In the genomic region with DNA sequence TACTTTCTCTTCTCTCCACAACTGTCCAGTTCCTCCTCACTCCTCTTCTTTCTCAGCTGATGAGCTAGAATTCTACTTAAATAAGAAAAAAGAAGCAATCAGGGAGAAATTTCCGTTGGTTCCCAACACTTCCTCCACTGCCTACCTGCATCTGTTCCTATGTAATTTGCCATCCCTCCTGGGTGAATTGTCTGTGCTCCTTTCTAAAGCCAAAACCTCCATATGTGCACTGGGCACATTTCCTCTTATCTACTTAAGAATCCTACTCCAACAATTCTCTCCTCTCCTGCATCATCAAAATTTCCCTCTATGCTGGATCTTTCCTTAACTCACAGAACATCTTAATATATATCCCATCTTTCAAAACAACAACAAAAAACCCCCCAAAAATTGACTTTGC, we compare ENCODE assay signal across 3 cellular contexts.
TF ChIP-seq lines count a peak whose summit lies in the region.

No MANE protein-coding gene starts in this region.

TF ChIP-seq in liver, 16 proteins besides CTCF, POLR2A, EP300 and RAD21:
- TF ChIP-seq, protein P1, sequence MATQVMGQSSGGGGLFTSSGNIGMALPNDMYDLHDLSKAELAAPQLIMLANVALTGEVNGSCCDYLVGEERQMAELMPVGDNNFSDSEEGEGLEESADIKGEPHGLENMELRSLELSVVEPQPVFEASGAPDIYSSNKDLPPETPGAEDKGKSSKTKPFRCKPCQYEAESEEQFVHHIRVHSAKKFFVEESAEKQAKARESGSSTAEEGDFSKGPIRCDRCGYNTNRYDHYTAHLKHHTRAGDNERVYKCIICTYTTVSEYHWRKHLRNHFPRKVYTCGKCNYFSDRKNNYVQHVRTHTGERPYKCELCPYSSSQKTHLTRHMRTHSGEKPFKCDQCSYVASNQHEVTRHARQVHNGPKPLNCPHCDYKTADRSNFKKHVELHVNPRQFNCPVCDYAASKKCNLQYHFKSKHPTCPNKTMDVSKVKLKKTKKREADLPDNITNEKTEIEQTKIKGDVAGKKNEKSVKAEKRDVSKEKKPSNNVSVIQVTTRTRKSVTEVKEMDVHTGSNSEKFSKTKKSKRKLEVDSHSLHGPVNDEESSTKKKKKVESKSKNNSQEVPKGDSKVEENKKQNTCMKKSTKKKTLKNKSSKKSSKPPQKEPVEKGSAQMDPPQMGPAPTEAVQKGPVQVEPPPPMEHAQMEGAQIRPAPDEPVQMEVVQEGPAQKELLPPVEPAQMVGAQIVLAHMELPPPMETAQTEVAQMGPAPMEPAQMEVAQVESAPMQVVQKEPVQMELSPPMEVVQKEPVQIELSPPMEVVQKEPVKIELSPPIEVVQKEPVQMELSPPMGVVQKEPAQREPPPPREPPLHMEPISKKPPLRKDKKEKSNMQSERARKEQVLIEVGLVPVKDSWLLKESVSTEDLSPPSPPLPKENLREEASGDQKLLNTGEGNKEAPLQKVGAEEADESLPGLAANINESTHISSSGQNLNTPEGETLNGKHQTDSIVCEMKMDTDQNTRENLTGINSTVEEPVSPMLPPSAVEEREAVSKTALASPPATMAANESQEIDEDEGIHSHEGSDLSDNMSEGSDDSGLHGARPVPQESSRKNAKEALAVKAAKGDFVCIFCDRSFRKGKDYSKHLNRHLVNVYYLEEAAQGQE (IDR thresholded peaks at IDR 0.05), result no peak
- TF ChIP-seq TAF1 (conservative IDR thresholded peaks at IDR 0.05) (no peak), RXRA (IDR thresholded peaks at IDR 0.05) (no peak), HNF4G (IDR thresholded peaks at IDR 0.05) (no peak), YY1 (IDR thresholded peaks at IDR 0.05) (no peak), SP1 (IDR thresholded peaks at IDR 0.05) (no peak), FOXA1 (IDR thresholded peaks at IDR 0.05) (no peak), GABPA (IDR thresholded peaks at IDR 0.05 in 1 of 2, conservative IDR thresholded peaks at IDR 0.05 in 1 of 2) (no peak), JUND (IDR thresholded peaks at IDR 0.05) (no peak), EGR1 (IDR thresholded peaks at IDR 0.05; ENCODE audit: low read depth in 2 of 2) (no peak), HNF4A (conservative IDR thresholded peaks at IDR 0.05) (no peak)
- TF ChIP-seq, protein P2, sequence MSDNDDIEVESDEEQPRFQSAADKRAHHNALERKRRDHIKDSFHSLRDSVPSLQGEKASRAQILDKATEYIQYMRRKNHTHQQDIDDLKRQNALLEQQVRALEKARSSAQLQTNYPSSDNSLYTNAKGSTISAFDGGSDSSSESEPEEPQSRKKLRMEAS (IDR thresholded peaks at IDR 0.05), result no peak
- TF ChIP-seq, protein P3, sequence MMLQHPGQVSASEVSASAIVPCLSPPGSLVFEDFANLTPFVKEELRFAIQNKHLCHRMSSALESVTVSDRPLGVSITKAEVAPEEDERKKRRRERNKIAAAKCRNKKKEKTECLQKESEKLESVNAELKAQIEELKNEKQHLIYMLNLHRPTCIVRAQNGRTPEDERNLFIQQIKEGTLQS (IDR thresholded peaks at IDR 0.05), result no peak

TF ChIP-seq in HepG2, 621 proteins besides CTCF, POLR2A, EP300 and RAD21:
- TF ChIP-seq SIN3B (IDR thresholded peaks at IDR 0.05; ENCODE audit: low read length) (no peak), ZNF605 (CRISPR knock-in tag; IDR thresholded peaks at IDR 0.05) (no peak), RBAK (CRISPR knock-in tag; IDR thresholded peaks at IDR 0.05) (no peak), ZNF10 (CRISPR knock-in tag; IDR thresholded peaks at IDR 0.05; ENCODE audit: borderline replicate concordance, low read depth) (no peak), ZNF703 (CRISPR knock-in tag; IDR thresholded peaks at IDR 0.05; ENCODE audit: borderline replicate concordance) (no peak), ZMYM4 (CRISPR knock-in tag; IDR thresholded peaks at IDR 0.05) (no peak), CC2D1A (CRISPR knock-in tag; IDR thresholded peaks at IDR 0.05) (no peak), SOX6 (IDR thresholded peaks at IDR 0.05) (no peak), SOX6 (CRISPR knock-in tag; IDR thresholded peaks at IDR 0.05) (no peak), ZNF724P (CRISPR knock-in tag; IDR thresholded peaks at IDR 0.05; ENCODE audit: borderline replicate concordance) (no peak), HOXA5 (CRISPR knock-in tag; IDR thresholded peaks at IDR 0.05) (no peak), FOXM1 (CRISPR knock-in tag; IDR thresholded peaks at IDR 0.05) (no peak), DMAP1 (CRISPR knock-in tag; IDR thresholded peaks at IDR 0.05) (no peak), SAP130 (CRISPR knock-in tag; IDR thresholded peaks at IDR 0.05; ENCODE audit: low read depth) (no peak)
- TF ChIP-seq, protein P4, sequence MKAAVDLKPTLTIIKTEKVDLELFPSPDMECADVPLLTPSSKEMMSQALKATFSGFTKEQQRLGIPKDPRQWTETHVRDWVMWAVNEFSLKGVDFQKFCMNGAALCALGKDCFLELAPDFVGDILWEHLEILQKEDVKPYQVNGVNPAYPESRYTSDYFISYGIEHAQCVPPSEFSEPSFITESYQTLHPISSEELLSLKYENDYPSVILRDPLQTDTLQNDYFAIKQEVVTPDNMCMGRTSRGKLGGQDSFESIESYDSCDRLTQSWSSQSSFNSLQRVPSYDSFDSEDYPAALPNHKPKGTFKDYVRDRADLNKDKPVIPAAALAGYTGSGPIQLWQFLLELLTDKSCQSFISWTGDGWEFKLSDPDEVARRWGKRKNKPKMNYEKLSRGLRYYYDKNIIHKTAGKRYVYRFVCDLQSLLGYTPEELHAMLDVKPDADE (CRISPR knock-in tag; IDR thresholded peaks at IDR 0.05), result no peak
- TF ChIP-seq, protein P5, sequence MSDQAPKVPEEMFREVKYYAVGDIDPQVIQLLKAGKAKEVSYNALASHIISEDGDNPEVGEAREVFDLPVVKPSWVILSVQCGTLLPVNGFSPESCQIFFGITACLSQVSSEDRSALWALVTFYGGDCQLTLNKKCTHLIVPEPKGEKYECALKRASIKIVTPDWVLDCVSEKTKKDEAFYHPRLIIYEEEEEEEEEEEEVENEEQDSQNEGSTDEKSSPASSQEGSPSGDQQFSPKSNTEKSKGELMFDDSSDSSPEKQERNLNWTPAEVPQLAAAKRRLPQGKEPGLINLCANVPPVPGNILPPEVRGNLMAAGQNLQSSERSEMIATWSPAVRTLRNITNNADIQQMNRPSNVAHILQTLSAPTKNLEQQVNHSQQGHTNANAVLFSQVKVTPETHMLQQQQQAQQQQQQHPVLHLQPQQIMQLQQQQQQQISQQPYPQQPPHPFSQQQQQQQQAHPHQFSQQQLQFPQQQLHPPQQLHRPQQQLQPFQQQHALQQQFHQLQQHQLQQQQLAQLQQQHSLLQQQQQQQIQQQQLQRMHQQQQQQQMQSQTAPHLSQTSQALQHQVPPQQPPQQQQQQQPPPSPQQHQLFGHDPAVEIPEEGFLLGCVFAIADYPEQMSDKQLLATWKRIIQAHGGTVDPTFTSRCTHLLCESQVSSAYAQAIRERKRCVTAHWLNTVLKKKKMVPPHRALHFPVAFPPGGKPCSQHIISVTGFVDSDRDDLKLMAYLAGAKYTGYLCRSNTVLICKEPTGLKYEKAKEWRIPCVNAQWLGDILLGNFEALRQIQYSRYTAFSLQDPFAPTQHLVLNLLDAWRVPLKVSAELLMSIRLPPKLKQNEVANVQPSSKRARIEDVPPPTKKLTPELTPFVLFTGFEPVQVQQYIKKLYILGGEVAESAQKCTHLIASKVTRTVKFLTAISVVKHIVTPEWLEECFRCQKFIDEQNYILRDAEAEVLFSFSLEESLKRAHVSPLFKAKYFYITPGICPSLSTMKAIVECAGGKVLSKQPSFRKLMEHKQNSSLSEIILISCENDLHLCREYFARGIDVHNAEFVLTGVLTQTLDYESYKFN (CRISPR knock-in tag; conservative IDR thresholded peaks at IDR 0.05), result no peak
- TF ChIP-seq, protein P1 (IDR thresholded peaks at IDR 0.05; ENCODE audit: borderline replicate concordance in 1 of 2, low read depth in 1 of 2, low read length in 2 of 2), result no peak

TF ChIP-seq in HEK293T, 16 proteins besides CTCF, POLR2A, EP300 and RAD21:
- TF ChIP-seq ARNT (IDR thresholded peaks at IDR 0.05) (no peak), SUZ12 (IDR thresholded peaks at IDR 0.05) (no peak), BHLHE40 (IDR thresholded peaks at IDR 0.05; ENCODE audit: borderline replicate concordance) (no peak), LEF1 (IDR thresholded peaks at IDR 0.05; ENCODE audit: borderline replicate concordance) (no peak), FOXK2 (IDR thresholded peaks at IDR 0.05) (no peak), FOXM1 (IDR thresholded peaks at IDR 0.05; ENCODE audit: borderline replicate concordance) (no peak), HDGF (IDR thresholded peaks at IDR 0.05; ENCODE audit: borderline replicate concordance) (no peak), ELF4 (IDR thresholded peaks at IDR 0.05) (no peak), TARDBP (IDR thresholded peaks at IDR 0.05) (no peak), L3MBTL2 (conservative IDR thresholded peaks at IDR 0.05) (no peak), CTBP1 (IDR thresholded peaks at IDR 0.05; ENCODE audit: borderline replicate concordance) (no peak), ZNF384 (IDR thresholded peaks at IDR 0.05) (no peak), FOXA1 (IDR thresholded peaks at IDR 0.05) (no peak), NFRKB (IDR thresholded peaks at IDR 0.05) (no peak), SP1 (IDR thresholded peaks at IDR 0.05) (no peak)
- TF ChIP-seq, protein P6, sequence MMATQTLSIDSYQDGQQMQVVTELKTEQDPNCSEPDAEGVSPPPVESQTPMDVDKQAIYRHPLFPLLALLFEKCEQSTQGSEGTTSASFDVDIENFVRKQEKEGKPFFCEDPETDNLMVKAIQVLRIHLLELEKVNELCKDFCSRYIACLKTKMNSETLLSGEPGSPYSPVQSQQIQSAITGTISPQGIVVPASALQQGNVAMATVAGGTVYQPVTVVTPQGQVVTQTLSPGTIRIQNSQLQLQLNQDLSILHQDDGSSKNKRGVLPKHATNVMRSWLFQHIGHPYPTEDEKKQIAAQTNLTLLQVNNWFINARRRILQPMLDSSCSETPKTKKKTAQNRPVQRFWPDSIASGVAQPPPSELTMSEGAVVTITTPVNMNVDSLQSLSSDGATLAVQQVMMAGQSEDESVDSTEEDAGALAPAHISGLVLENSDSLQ (IDR thresholded peaks at IDR 0.05), result no peak
